Comparison of ENCODE assay signal across 1 cellular context in the genomic region with DNA sequence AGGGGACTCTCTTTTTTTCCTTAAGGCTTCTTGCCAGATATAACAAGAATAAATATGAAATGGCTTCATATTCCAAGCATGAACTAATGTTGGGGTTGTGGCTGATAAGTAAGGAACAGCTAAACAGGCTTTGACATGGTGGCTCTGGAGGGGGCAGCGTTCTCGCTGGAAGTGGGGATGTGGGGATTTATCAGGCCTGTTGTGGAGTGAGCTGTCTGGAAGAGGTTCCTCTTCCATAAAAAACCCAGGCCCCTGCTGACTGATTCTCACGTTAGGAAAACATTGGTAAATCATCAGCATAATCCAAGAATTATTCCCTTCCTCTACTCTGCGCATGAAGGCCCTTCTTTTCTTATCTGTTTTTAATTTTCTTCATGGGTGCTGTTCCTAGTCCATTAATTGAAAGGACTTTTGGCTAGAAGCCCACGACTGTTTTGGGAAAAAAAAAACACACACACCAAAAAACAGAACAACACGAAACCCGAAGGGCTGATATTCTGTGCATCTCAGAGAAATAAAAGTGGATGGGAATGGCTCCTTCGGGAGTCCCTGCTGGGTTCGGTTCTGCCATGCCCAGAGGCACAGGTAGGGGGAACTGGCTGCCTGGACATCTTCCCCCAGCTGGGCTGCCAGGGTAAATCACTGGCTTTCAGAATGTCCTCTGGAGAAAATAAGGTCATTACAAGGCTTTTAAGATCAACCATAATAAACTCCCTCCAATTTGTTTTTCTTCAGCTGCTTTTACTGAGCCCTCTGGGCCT.
A peak's percentile ranks its signal among the peaks of the same experiment; 100 is the strongest.
TF ChIP-seq lines count a peak whose summit lies in the region.

No MANE protein-coding gene starts in this region.

TF ChIP-seq in HEK293, 187 proteins besides CTCF, POLR2A, EP300 and RAD21 (continued from another document):
- TF ChIP-seq, protein P1, sequence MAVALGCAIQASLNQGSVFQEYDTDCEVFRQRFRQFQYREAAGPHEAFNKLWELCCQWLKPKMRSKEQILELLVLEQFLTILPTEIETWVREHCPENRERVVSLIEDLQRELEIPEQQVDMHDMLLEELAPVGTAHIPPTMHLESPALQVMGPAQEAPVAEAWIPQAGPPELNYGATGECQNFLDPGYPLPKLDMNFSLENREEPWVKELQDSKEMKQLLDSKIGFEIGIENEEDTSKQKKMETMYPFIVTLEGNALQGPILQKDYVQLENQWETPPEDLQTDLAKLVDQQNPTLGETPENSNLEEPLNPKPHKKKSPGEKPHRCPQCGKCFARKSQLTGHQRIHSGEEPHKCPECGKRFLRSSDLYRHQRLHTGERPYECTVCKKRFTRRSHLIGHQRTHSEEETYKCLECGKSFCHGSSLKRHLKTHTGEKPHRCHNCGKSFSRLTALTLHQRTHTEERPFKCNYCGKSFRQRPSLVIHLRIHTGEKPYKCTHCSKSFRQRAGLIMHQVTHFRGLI (tag by site-specific recombination; IDR thresholded peaks at IDR 0.05): no peak
- TF ChIP-seq IKZF3 (tag by site-specific recombination; IDR thresholded peaks at IDR 0.05): no peak
- peak; percentile 76 for TF ChIP-seq ZIC2 (tag by site-specific recombination; IDR thresholded peaks at IDR 0.05)
- TF ChIP-seq ZNF561 (tag by site-specific recombination; IDR thresholded peaks at IDR 0.05; ENCODE audit: borderline replicate concordance): 0 out of 2 replicates have a peak, but pooled peaks have one; percentile 21
- no peak for TF ChIP-seq ZNF423 (tag by site-specific recombination; IDR thresholded peaks at IDR 0.05)
- TF ChIP-seq SETDB1 (IDR thresholded peaks at IDR 0.05; ENCODE audit: insufficient read length, low read length): no peak
- TF ChIP-seq, protein P2, sequence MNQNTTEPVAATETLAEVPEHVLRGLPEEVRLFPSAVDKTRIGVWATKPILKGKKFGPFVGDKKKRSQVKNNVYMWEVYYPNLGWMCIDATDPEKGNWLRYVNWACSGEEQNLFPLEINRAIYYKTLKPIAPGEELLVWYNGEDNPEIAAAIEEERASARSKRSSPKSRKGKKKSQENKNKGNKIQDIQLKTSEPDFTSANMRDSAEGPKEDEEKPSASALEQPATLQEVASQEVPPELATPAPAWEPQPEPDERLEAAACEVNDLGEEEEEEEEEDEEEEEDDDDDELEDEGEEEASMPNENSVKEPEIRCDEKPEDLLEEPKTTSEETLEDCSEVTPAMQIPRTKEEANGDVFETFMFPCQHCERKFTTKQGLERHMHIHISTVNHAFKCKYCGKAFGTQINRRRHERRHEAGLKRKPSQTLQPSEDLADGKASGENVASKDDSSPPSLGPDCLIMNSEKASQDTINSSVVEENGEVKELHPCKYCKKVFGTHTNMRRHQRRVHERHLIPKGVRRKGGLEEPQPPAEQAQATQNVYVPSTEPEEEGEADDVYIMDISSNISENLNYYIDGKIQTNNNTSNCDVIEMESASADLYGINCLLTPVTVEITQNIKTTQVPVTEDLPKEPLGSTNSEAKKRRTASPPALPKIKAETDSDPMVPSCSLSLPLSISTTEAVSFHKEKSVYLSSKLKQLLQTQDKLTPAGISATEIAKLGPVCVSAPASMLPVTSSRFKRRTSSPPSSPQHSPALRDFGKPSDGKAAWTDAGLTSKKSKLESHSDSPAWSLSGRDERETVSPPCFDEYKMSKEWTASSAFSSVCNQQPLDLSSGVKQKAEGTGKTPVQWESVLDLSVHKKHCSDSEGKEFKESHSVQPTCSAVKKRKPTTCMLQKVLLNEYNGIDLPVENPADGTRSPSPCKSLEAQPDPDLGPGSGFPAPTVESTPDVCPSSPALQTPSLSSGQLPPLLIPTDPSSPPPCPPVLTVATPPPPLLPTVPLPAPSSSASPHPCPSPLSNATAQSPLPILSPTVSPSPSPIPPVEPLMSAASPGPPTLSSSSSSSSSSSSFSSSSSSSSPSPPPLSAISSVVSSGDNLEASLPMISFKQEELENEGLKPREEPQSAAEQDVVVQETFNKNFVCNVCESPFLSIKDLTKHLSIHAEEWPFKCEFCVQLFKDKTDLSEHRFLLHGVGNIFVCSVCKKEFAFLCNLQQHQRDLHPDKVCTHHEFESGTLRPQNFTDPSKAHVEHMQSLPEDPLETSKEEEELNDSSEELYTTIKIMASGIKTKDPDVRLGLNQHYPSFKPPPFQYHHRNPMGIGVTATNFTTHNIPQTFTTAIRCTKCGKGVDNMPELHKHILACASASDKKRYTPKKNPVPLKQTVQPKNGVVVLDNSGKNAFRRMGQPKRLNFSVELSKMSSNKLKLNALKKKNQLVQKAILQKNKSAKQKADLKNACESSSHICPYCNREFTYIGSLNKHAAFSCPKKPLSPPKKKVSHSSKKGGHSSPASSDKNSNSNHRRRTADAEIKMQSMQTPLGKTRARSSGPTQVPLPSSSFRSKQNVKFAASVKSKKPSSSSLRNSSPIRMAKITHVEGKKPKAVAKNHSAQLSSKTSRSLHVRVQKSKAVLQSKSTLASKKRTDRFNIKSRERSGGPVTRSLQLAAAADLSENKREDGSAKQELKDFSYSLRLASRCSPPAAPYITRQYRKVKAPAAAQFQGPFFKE (tag by site-specific recombination; IDR thresholded peaks at IDR 0.05; ENCODE audit: borderline replicate concordance): no peak
